Comparison of ENCODE assay signal across 14 cellular contexts in the genomic region with DNA sequence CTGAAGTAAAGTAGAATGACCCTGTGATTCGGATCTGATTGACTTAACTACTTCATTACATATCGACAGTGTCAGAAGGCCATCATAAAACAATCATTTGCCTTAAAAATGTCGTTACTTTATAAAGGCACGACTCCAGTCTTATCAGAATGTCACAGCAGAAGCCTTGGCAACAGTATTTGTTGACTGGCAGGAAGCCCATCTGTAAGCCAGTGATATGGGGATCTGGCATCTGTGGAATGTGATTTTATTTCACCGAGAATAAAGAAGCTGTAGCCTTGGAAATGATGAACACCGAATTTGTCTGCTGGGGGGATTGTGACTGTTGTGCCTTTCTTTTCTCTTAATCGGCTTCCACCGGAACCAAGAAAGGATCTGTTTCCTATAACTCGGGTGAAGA.
A peak's percentile ranks its signal among the peaks of the same experiment; 100 is the strongest.
DNase-seq lines count a peak whose midpoint lies in the region; ATAC-seq, FAIRE-seq and TF ChIP-seq lines count a peak whose summit lies in the region.
"Had no signal": no experiment of that assay in that cellular context is flagged by ENCODE, and none has a peak within 500 bp of the region (broad histone marks: within the 10 kb centered on the region; RNA-seq: fewer than 3 reads in every experiment).

No MANE protein-coding gene starts in this region.

- no peak overlapping the region for H2BK120ac ChIP-seq in mesendoderm (ENCODE audit: low read depth, low read length)

- no peaks in the 10 kb centered on the region for H3K27me3 Mint-ChIP-seq in endodermal cell (ENCODE audit: insufficient read depth)
- H3K27me3 Mint-ChIP-seq: naive B cell; stimulated activated naive CD8-positive, alpha-beta T cell treated with anti-CD3 and anti-CD28 coated beads, Interleukin-15, Interleukin-2, amounts not matched to agents 100 ng/mL and 50 ng/mL, for 24 hours had no signal

- no peaks in the 10 kb centered on the region for H3K36me3 Mint-ChIP-seq in endodermal cell (ENCODE audit: low read depth)
- H3K36me3 Mint-ChIP-seq: naive B cell had no signal

- H3K4me1 ChIP-seq in endodermal cell (ENCODE audit: control insufficient read depth, insufficient read depth, low read length): peaks cover 26% of the 10 kb centered on the region
- peaks cover 8% of the 10 kb centered on the region for H3K4me1 ChIP-seq in mesendoderm (ENCODE audit: control insufficient read depth, low read depth, low read length)

- H3K4ac ChIP-seq in mesendoderm (ENCODE audit: low read depth, low read length): no peak overlapping the region

- peak overlapping the region; percentile 10 for H3K4me3 Mint-ChIP-seq in endodermal cell
- H3K4me3 Mint-ChIP-seq: naive B cell; stimulated activated naive CD8-positive, alpha-beta T cell treated with anti-CD3 and anti-CD28 coated beads, Interleukin-15, Interleukin-2, amounts not matched to agents 100 ng/mL and 50 ng/mL, for 24 hours had no signal

- H3K23ac ChIP-seq in mesendoderm (ENCODE audit: low read length): no peak overlapping the region

- H3K56ac ChIP-seq in mesendoderm (ENCODE audit: low read length): no peak overlapping the region

- no peaks in the 10 kb centered on the region for H3K79me1 ChIP-seq in mesendoderm (ENCODE audit: low read length)

- no peaks in the 10 kb centered on the region for H3K79me2 ChIP-seq in mesendoderm (ENCODE audit: control insufficient read depth, insufficient read depth, low read length)

- DNase-seq in Caki2 (ENCODE audit: low read depth) (peak; percentile 19), RCC 7860 (ENCODE audit: low spot score) (peak; percentile 83), endodermal cell (peak; percentile 58), mesendoderm (peak; percentile 95), nucleus accumbens (lab: John Stamatoyannopoulos, UW) (no peak), NCI-H1436 (lab: John Stamatoyannopoulos, UW) (no peak)
- no peak for DNase-seq in activated T-cell treated with anti-CD3 and anti-CD28 coated beads, Interleukin-2, amount 50 U/mL, for 48 hours
- DNase-seq: activated T-cell treated with anti-CD3 and anti-CD28 coated beads, Interleukin-2, amount 50 U/mL, for 1 hour; naive B cell; stimulated activated CD4-positive, alpha-beta T cell treated with anti-CD3 and anti-CD28 coated beads, Interleukin-2, amount 100 ng/mL, for 24 hours had no signal

- H3K9ac ChIP-seq in endodermal cell (ENCODE audit: extremely low read depth, low read length, poor library complexity, severe bottlenecking) (peak overlapping the region; percentile 28), mesendoderm (ENCODE audit: low read length) (no peak overlapping the region)

- H4K8ac ChIP-seq in mesendoderm (ENCODE audit: low read depth, low read length): no peak overlapping the region

- H3K9me3 Mint-ChIP-seq in endodermal cell: peaks cover 9% of the 10 kb centered on the region

- no peak for ATAC-seq in GM18867 (IDR thresholded peaks at IDR 0.05; ENCODE audit: unreplicated experiment)
- ATAC-seq: HCT116 had no signal

- peak overlapping the region; percentile 61 for H3K4me3 ChIP-seq in endodermal cell (ENCODE audit: low read length)
- H3K4me3 ChIP-seq in mesendoderm (ENCODE audit: low read length): no peak overlapping the region

- no peak for FAIRE-seq in RCC 7860 (lab: Jason Lieb, UNC)

- no peak overlapping the region for H2AK5ac ChIP-seq in mesendoderm (ENCODE audit: low read length)

- H2BK5ac ChIP-seq in mesendoderm (ENCODE audit: low read length): no peak overlapping the region

- 38 to 51% methylated on average over 5 to 9 of the region's 9 CpGs for WGBS in endodermal cell (ENCODE audit: insufficient coverage in 1 of 2, insufficient read length in 1 of 2), 2 experiments
- WGBS in mesendoderm (ENCODE audit: extremely low coverage, insufficient coverage, low lambda C conversion rate): no CpG with 5 or more reads among the region's 9 CpGs

- peaks cover 44% of the 10 kb centered on the region for H3K4me1 Mint-ChIP-seq in endodermal cell
- H3K4me1 Mint-ChIP-seq: naive B cell had no signal

- peak overlapping the region; percentile 90 for H3K27ac Mint-ChIP-seq in endodermal cell
- H3K27ac Mint-ChIP-seq: naive B cell; stimulated activated naive CD8-positive, alpha-beta T cell treated with anti-CD3 and anti-CD28 coated beads, Interleukin-15, Interleukin-2, amounts not matched to agents 100 ng/mL and 50 ng/mL, for 24 hours had no signal

- no peak overlapping the region for H2BK15ac ChIP-seq in mesendoderm (replicated peaks; ENCODE audit: low read depth)

- H3K36me3 ChIP-seq in endodermal cell (ENCODE audit: control insufficient read depth, insufficient read depth, low read length): no peaks in the 10 kb centered on the region
- no peaks in the 10 kb centered on the region for H3K36me3 ChIP-seq in mesendoderm (ENCODE audit: control insufficient read depth, insufficient read depth, low read length)

- no peak overlapping the region for H3K4me2 ChIP-seq in mesendoderm (ENCODE audit: low read length)

- TF ChIP-seq CTCF in endodermal cell (conservative IDR thresholded peaks at IDR 0.05): no peak

- peak overlapping the region; percentile 26 for H3K27ac ChIP-seq in endodermal cell (ENCODE audit: low read depth, low read length)
- H3K27ac ChIP-seq in mesendoderm (ENCODE audit: low read depth, low read length): no peak overlapping the region
- H3K27ac ChIP-seq: C4-2B had no signal

- no peaks in the 10 kb centered on the region for H3K27me3 ChIP-seq in endodermal cell (ENCODE audit: control insufficient read depth, insufficient read depth, low read length, poor library complexity, severe bottlenecking)
- no peaks in the 10 kb centered on the region for H3K27me3 ChIP-seq in mesendoderm (ENCODE audit: insufficient read depth, low read length, poor library complexity)

- no peak overlapping the region for H4K5ac ChIP-seq in mesendoderm (ENCODE audit: low read length)

- in situ Hi-C loops in Caki2 (cut with HindIII; ENCODE audit: low pct_unique_long_range_greater_than_20kb, low sequenced_read_pairs): no loop called here

- H3K9me3 ChIP-seq in endodermal cell (ENCODE audit: control insufficient read depth, low read length): peaks cover 13% of the 10 kb centered on the region

- no peak overlapping the region for H3K18ac ChIP-seq in mesendoderm (ENCODE audit: low read length)

Comparison
In these comparisons a context has a peak if more than half of its experiments do, and no peak if none do; other contexts are left out.
1. DNase-seq: peak in Caki2 (single experiment), RCC 7860 (single experiment), endodermal cell (single experiment) and mesendoderm (single experiment); none in activated T-cell treated with anti-CD3 and anti-CD28 coated beads, Interleukin-2, amount 50 U/mL, for 48 hours (0 of 2), nucleus accumbens (0 of 56) and NCI-H1436 (single experiment).